Comparison of ENCODE assay signal across 1 cellular context in genomic region chr3:48845170-48845569, GRCh38.
A peak's percentile ranks its signal among the peaks of the same experiment; 100 is the strongest.
TF ChIP-seq lines count a peak whose summit lies in the region.

No MANE protein-coding gene starts in this region.

TF ChIP-seq in HEK293, 187 proteins besides CTCF, POLR2A, EP300 and RAD21 (continued from another document):
- TF ChIP-seq INSM2 (tag by site-specific recombination; IDR thresholded peaks at IDR 0.05) (no peak), ATF2 (tag by site-specific recombination; IDR thresholded peaks at IDR 0.05; ENCODE audit: low read depth) (peak; percentile 69), GFI1B (tag by site-specific recombination; IDR thresholded peaks at IDR 0.05) (0 out of 2 replicates have a peak, but pooled peaks have one; percentile 17), RBAK (tag by site-specific recombination; IDR thresholded peaks at IDR 0.05) (no peak), ZNF530 (tag by site-specific recombination; IDR thresholded peaks at IDR 0.05; ENCODE audit: low read depth) (no peak), SP7 (tag by site-specific recombination; IDR thresholded peaks at IDR 0.05) (peak; percentile 40; the same call in 1 of the 2 replicates), OVOL3 (tag by site-specific recombination; IDR thresholded peaks at IDR 0.05) (0 out of 2 replicates have a peak, but pooled peaks have one; percentile 15), ZNF513 (tag by site-specific recombination; IDR thresholded peaks at IDR 0.05) (no peak), REST (tag by site-specific recombination; IDR thresholded peaks at IDR 0.05) (no peak), ZNF239 (tag by site-specific recombination; IDR thresholded peaks at IDR 0.05) (no peak), BCL11B (tag by site-specific recombination; IDR thresholded peaks at IDR 0.05; ENCODE audit: low read depth) (no peak), GLIS1 (tag by site-specific recombination; IDR thresholded peaks at IDR 0.05) (0 out of 2 replicates have a peak, but pooled peaks have one; percentile 8), ZNF211 (tag by site-specific recombination; IDR thresholded peaks at IDR 0.05; ENCODE audit: low read depth) (no peak)
